ENCODE assay signal across 1 cellular context in the genomic region with DNA sequence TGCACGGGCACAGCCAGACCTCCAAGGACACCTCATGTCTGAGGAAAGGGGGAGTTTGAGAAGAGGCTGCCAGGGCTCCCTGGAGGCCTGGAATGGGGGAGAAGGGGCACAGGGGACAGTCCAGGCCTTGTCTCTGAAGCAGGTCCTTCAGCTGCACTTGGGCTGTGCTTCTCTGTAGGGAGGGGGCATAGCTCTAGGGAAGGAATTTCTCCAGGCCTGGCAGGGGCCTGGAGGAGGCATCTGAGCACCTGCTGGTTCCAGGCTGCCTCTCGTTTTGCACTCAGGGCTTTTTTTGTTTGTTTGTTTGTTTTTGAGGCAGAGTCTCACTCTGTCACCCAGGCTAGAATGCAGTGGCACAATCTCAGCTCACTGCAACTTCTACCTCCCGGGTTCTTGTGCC.
A peak's percentile ranks its signal among the peaks of the same experiment; 100 is the strongest.
TF ChIP-seq lines count a peak whose summit lies in the region.

No MANE protein-coding gene starts in this region.

TF ChIP-seq in H1, 55 proteins besides CTCF, POLR2A, EP300 and RAD21:
- TF ChIP-seq TEAD4 (IDR thresholded peaks at IDR 0.05; ENCODE audit: low read depth, low read length) (peak; percentile 17; the same call in 1 of the 2 replicates), SUZ12 (IDR thresholded peaks at IDR 0.05; ENCODE audit: low read length) (no peak)
